ENCODE assay signal across 9 cellular contexts in genomic region chr5:8216921-8217320, GRCh38.
"Had no signal": no experiment of that assay in that cellular context is flagged by ENCODE, and none has a peak within 500 bp of the region (broad histone marks: within the 10 kb centered on the region; RNA-seq: fewer than 3 reads in every experiment).

No MANE protein-coding gene starts in this region.

- H3K27ac Mint-ChIP-seq: HFFc6 had no signal

- H3K4me1 ChIP-seq: HAP-1 had no signal

- H3K9ac ChIP-seq: GM23248 had no signal

- H2AFZ ChIP-seq: GM23248 had no signal

- H3K9me3 ChIP-seq: HAP-1 had no signal

- H3K36me3 ChIP-seq: HAP-1 had no signal

- H3K4me3 ChIP-seq: GM23248, HAP-1, K562 had no signal

- FAIRE-seq: HTR-8/SVneo, K562 had no signal

- DNase-seq: GM23248, H7, HFFc6, IMR-90, KG1 had no signal

- H3K27ac ChIP-seq: GM23248 had no signal

- ATAC-seq: HCT116, K562 had no signal

- H3K4me3 Mint-ChIP-seq: HFFc6 had no signal
